26 cellular contexts compared by ENCODE assay signal in the genomic region with DNA sequence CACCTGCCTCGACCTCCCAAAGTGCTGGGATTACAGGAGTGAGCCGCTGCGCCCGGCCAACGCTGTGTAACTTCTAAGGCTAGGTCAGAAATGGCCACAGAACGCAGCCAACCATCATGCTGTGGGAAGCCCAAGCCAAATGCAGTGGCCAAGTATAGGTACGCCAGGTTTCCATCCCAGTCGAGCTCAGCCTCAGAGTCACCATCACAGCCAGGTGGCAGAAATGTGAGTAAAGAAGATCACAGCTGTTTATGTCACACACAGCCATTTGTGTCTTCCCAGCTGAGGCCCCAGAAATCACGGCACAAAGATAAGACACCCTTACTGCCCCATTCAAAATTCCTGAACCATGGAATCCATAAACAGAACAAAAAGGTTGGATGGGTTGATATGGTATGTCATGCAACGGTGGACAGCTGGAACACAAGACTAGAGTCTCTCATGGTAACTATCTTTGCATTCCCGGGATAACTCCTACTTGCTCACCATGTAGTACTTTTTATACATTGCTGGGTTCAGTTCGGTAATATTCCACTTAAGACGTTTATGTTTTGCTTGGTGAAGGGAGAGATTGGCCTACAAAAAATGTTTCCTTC.
DNase-seq lines count a peak whose midpoint lies in the region; ATAC-seq, FAIRE-seq and TF ChIP-seq lines count a peak whose summit lies in the region.
"Had no signal": no experiment of that assay in that cellular context is flagged by ENCODE, and none has a peak within 500 bp of the region (broad histone marks: within the 10 kb centered on the region; RNA-seq: fewer than 3 reads in every experiment).

No MANE protein-coding gene starts in this region.

- 0 out of 2 replicates have a peak overlapping the region, but pooled peaks have one; percentile 50 for H3K14ac ChIP-seq in IMR-90 (replicated peaks; ENCODE audit: low read depth, low read length)

- H3K9me1 ChIP-seq in IMR-90 (ENCODE audit: insufficient read depth, low read length), result peaks cover 10% of the 10 kb centered on the region

- H2BK120ac ChIP-seq in IMR-90 (ENCODE audit: low read depth, low read length), result no peak overlapping the region

- TF ChIP-seq POLR2A in IMR-90 (IDR thresholded peaks at IDR 0.05; ENCODE audit: low read depth, low read length) (no peak), sigmoid colon (IDR thresholded peaks at IDR 0.05) (no peak)

- H3K4me3 ChIP-seq in IMR-90 (ENCODE audit: insufficient read depth, low read depth, low read length), result no peak overlapping the region
- H3K4me3 ChIP-seq in kidney (ENCODE audit: low read length in 2 of 2), result no peak overlapping the region
- H3K4me3 ChIP-seq in sigmoid colon, result no peak overlapping the region
- H3K4me3 ChIP-seq in dorsolateral prefrontal cortex, result no peak overlapping the region
- H3K4me3 ChIP-seq: breast epithelium, coronary artery, GM23248 had no signal

- no peak overlapping the region for H3K4me3 Mint-ChIP-seq in activated B cell treated with CpG ODN at 0.5 μM for 24 hours
- H3K4me3 Mint-ChIP-seq: activated CD4-positive, alpha-beta T cell treated with anti-CD3 and anti-CD28 coated beads, Interleukin-2, amount 10 ng/mL, durations not matched to agents 24 days and 14 days; activated T-helper 1 cell treated with anti-CD3 and anti-CD28 coated beads, Interleukin-12 subunit alpha, Interleukin-12 subunit beta, Interleukin-2, Interleukin-4 antibody, amounts not matched to agents 30 ng/mL and 10 ng/mL and 1 ng/mL, durations not matched to agents 14 hours and 24 hours and 36 hours; CD14-positive monocyte; effector memory CD8-positive, alpha-beta T cell; HFFc6 had no signal

- H3K23ac ChIP-seq in IMR-90 (ENCODE audit: low read depth, low read length), result no peak overlapping the region; the same call in 1 of the 2 replicates

- POLR2A ChIA-PET in IMR-90 (lab: Charles Lee; ENCODE audit: unreplicated experiment), result no interaction called here
- POLR2A ChIA-PET in activated B cell treated with CpG ODN at 0.5 μM for 24 hours (lab: Charles Lee), result interaction anchor here (0.7 kb wide), 1 partner anchor 22 kb away, joined by 3 read pairs; no protein-coding TSS in a partner anchor

- no peaks in the 10 kb centered on the region for H3K27me3 Mint-ChIP-seq in activated B cell treated with CpG ODN at 0.5 μM for 24 hours
- H3K27me3 Mint-ChIP-seq: activated CD4-positive, alpha-beta T cell treated with anti-CD3 and anti-CD28 coated beads, Interleukin-2, amount 10 ng/mL, durations not matched to agents 24 days and 14 days; effector memory CD8-positive, alpha-beta T cell had no signal

- no peak for DNase-seq in IMR-90
- no peak for DNase-seq in activated B cell treated with CpG ODN at 0.5 μM for 24 hours
- DNase-seq in kidney, result no peak
- no peak for DNase-seq in sigmoid colon
- DNase-seq in SK-N-DZ (ENCODE audit: low spot score), result no peak
- no peak for DNase-seq in 8988T
- DNase-seq in dorsolateral prefrontal cortex, result no peak
- DNase-seq: activated CD4-positive, alpha-beta T cell treated with anti-CD3 and anti-CD28 coated beads, Interleukin-2, amount 10 ng/mL, durations not matched to agents 24 days and 14 days; effector memory CD8-positive, alpha-beta T cell; erythroblast; GM23248; HFFc6; Karpas-422; mesendoderm; MV-4-11; NCI-H446 treated with DMSO at 0.1 percent for 48 hours; NCI-H82; occipital lobe; T-helper 2 cell had no signal

- no peaks in the 10 kb centered on the region for H3K9me3 ChIP-seq in IMR-90 (ENCODE audit: control insufficient read depth, insufficient read depth, low read length)
- no peaks in the 10 kb centered on the region for H3K9me3 ChIP-seq in kidney (ENCODE audit: control insufficient read depth in 1 of 2, low read length in 2 of 2)
- H3K9me3 ChIP-seq in sigmoid colon, result no peaks in the 10 kb centered on the region
- H3K9me3 ChIP-seq: breast epithelium had no signal

- H2BK20ac ChIP-seq in IMR-90 (ENCODE audit: low read depth, low read length), result no peak overlapping the region

- no peak overlapping the region for H4K5ac ChIP-seq in IMR-90 (ENCODE audit: low read depth, low read length)

- peak overlapping the region; percentile 20; the same call in 1 of the 2 replicates for H2AK5ac ChIP-seq in IMR-90 (ENCODE audit: low read depth, low read length)

- no peak overlapping the region for H2BK15ac ChIP-seq in IMR-90 (ENCODE audit: low read depth, low read length)

- no peak overlapping the region for H3K18ac ChIP-seq in IMR-90 (ENCODE audit: low read depth, low read length)

- FAIRE-seq in kidney (lab: Jason Lieb, UNC), result no peak

- H3K4ac ChIP-seq in IMR-90 (ENCODE audit: low read depth, low read length), result no peak overlapping the region

- ATAC-seq in IMR-90 (ENCODE audit: low read depth) (peak; percentile 21; the same call in 1 of the 2 replicates), activated B cell treated with CpG ODN at 0.5 μM for 24 hours (ENCODE audit: low read depth) (no peak)
- ATAC-seq: activated naive CD4-positive, alpha-beta T cell treated with anti-CD3 and anti-CD28 coated beads, Interleukin-2, amount 50 U/mL, for 72 hours; effector memory CD8-positive, alpha-beta T cell; SK-N-SH treated with all-trans-retinoic acid at 6 μM for 48 hours had no signal

- WGBS in IMR-90 (ENCODE audit: extremely low coverage in 2 of 2, insufficient read length in 1 of 2), 2 experiments, result 97% methylated on average over 5 of the region's 13 CpGs; no CpG with 5 or more reads in 1 of the 2 experiments
- WGBS in sigmoid colon, 2 donors, result 93 to 94% methylated on average over 13 of the region's 13 CpGs

- no peak overlapping the region for H2AFZ ChIP-seq in IMR-90 (replicated peaks; ENCODE audit: low read length, poor library complexity)
- H2AFZ ChIP-seq: GM23248 had no signal

- peaks cover 43% of the 10 kb centered on the region for H3K36me3 Mint-ChIP-seq in activated B cell treated with CpG ODN at 0.5 μM for 24 hours (ENCODE audit: low read depth)

- H3K27me3 ChIP-seq in IMR-90 (ENCODE audit: control insufficient read depth, insufficient read depth, low read length), result no peaks in the 10 kb centered on the region
- no peaks in the 10 kb centered on the region for H3K27me3 ChIP-seq in sigmoid colon
- H3K27me3 ChIP-seq in dorsolateral prefrontal cortex, result no peaks in the 10 kb centered on the region
- H3K27me3 ChIP-seq: breast epithelium had no signal

- in situ Hi-C loops in IMR-90 (cut with MboI; ENCODE audit: low sequenced_read_pairs), result no loop called here

- no peak for TF ChIP-seq EP300 in sigmoid colon (IDR thresholded peaks at IDR 0.05)

- TF ChIP-seq CTCF in IMR-90 (conservative IDR thresholded peaks at IDR 0.05; ENCODE audit: low read depth, low read length) (no peak), activated B cell treated with CpG ODN at 0.5 μM for 24 hours (IDR thresholded peaks at IDR 0.05) (no peak), kidney (IDR thresholded peaks at IDR 0.05; ENCODE audit: borderline replicate concordance, extremely low read depth, insufficient read depth) (no peak), sigmoid colon (IDR thresholded peaks at IDR 0.05) (no peak), dorsolateral prefrontal cortex (IDR thresholded peaks at IDR 0.05 in 54 of 56, conservative IDR thresholded peaks at IDR 0.05 in 2 of 56; ENCODE audit: low read depth in 1 of 56, partially characterized antibody in 56 of 56) (no peak)

- H3K4me2 ChIP-seq in IMR-90 (ENCODE audit: low read depth, low read length), result no peak overlapping the region

- H3K27ac ChIP-seq in IMR-90 (ENCODE audit: insufficient read depth, low read length), result 0 out of 2 replicates have a peak overlapping the region, but pooled peaks have one; percentile 7
- peak overlapping the region; percentile 23 to 41 for H3K27ac ChIP-seq in kidney (ENCODE audit: low read depth in 2 of 2, low read length in 2 of 2)
- H3K27ac ChIP-seq in sigmoid colon, result peak overlapping the region in 3 of 4 donors; percentile 15 to 100 (median 96)
- peak overlapping the region in 5 of 59 donors; percentile 1 to 29 (median 6) for H3K27ac ChIP-seq in dorsolateral prefrontal cortex
- H3K27ac ChIP-seq: breast epithelium, GM23248, RWPE1 had no signal

- H3K9me3 Mint-ChIP-seq in activated B cell treated with CpG ODN at 0.5 μM for 24 hours, result no peaks in the 10 kb centered on the region
- H3K9me3 Mint-ChIP-seq: activated CD4-positive, alpha-beta T cell treated with anti-CD3 and anti-CD28 coated beads, Interleukin-2, amount 10 ng/mL, durations not matched to agents 24 days and 14 days; activated T-helper 1 cell treated with anti-CD3 and anti-CD28 coated beads, Interleukin-12 subunit alpha, Interleukin-12 subunit beta, Interleukin-2, Interleukin-4 antibody, amounts not matched to agents 30 ng/mL and 10 ng/mL and 1 ng/mL, durations not matched to agents 14 hours and 24 hours and 36 hours; CD14-positive monocyte; effector memory CD8-positive, alpha-beta T cell; HFFc6 had no signal

- H2BK5ac ChIP-seq in IMR-90 (ENCODE audit: low read depth, low read length, poor library complexity, severe bottlenecking), result no peak overlapping the region

- peaks cover 33 to 75% of the 10 kb centered on the region in 2 experiments for H3K79me1 ChIP-seq in IMR-90 (ENCODE audit: low read depth in 1 of 2, low read length in 2 of 2)

- H3K36me3 ChIP-seq in IMR-90 (ENCODE audit: control insufficient read depth, insufficient read depth, low read length) (peaks cover 32% of the 10 kb centered on the region), kidney (ENCODE audit: control insufficient read depth in 1 of 2, insufficient read depth in 2 of 2, low read length in 2 of 2) (peaks cover 7 to 11% of the 10 kb centered on the region in 2 donors), sigmoid colon (peaks cover 0 to 27% (median 2%) of the 10 kb centered on the region in 4 donors)
- H3K36me3 ChIP-seq: breast epithelium had no signal

- H3K27ac Mint-ChIP-seq in activated B cell treated with CpG ODN at 0.5 μM for 24 hours, result peak overlapping the region; percentile 46
- H3K27ac Mint-ChIP-seq: activated CD4-positive, alpha-beta T cell treated with anti-CD3 and anti-CD28 coated beads, Interleukin-2, amount 10 ng/mL, durations not matched to agents 24 days and 14 days; activated T-helper 1 cell treated with anti-CD3 and anti-CD28 coated beads, Interleukin-12 subunit alpha, Interleukin-12 subunit beta, Interleukin-2, Interleukin-4 antibody, amounts not matched to agents 30 ng/mL and 10 ng/mL and 1 ng/mL, durations not matched to agents 14 hours and 24 hours and 36 hours; effector memory CD8-positive, alpha-beta T cell; HFFc6 had no signal

- H3K9ac ChIP-seq in IMR-90 (ENCODE audit: low read depth, low read length) (no peak overlapping the region), kidney (ENCODE audit: low read length in 2 of 2) (no peak overlapping the region)
- H3K9ac ChIP-seq: GM23248 had no signal

- dilution Hi-C loops in IMR-90 (cut with HindIII; ENCODE audit: low sequenced_read_pairs, unreplicated experiment), result no loop called here

- CTCF ChIA-PET in IMR-90 (lab: Yijun Ruan, JAX) (interaction anchor here (0.7 kb wide), 1 partner anchor 34 kb away, joined by 3 read pairs; no protein-coding TSS in a partner anchor), activated B cell treated with CpG ODN at 0.5 μM for 24 hours (lab: Charles Lee) (interaction anchor here (1.1 kb wide), 1 partner anchor 325 kb away, joined by 3 read pairs; no protein-coding TSS in a partner anchor)

- BruUV-seq in IMR-90 (replicated peaks; lab: Mats Ljungman, UMichigan), result no TSS peak

- H3K4me1 ChIP-seq in IMR-90 (ENCODE audit: control insufficient read depth, insufficient read depth, low read length) (peaks cover 17% of the 10 kb centered on the region), kidney (ENCODE audit: control insufficient read depth in 1 of 2, insufficient read depth in 1 of 2, low read depth in 1 of 2, low read length in 2 of 2) (peaks cover 24% of the 10 kb centered on the region in 2 donors), sigmoid colon (peaks cover 0 to 71% (median 52%) of the 10 kb centered on the region in 4 donors)

- H3K4me1 Mint-ChIP-seq in activated B cell treated with CpG ODN at 0.5 μM for 24 hours, result peaks cover 31% of the 10 kb centered on the region

- 0 out of 4 replicates have a peak overlapping the region, but pooled peaks of 1 of the 2 experiments have one; percentile 28 for H4K8ac ChIP-seq in IMR-90 (ENCODE audit: low read depth in 2 of 2, low read length in 2 of 2)

- intact Hi-C loops in IMR-90 (cut with micrococcal nuclease), result no loop called here
- intact Hi-C loops in activated B cell treated with CpG ODN at 0.5 μM for 24 hours (cut with micrococcal nuclease), result loop anchor here (10.0 kb wide), 1 partner anchor 443 kb away; no protein-coding TSS in a partner anchor
- intact Hi-C loops in kidney (cut with DNase I), result no loop called here
- intact Hi-C loops in sigmoid colon (cut with DNase I), result no loop called here
- intact Hi-C loops in dorsolateral prefrontal cortex (cut with DNase I), result no loop called here

- no peak for TF ChIP-seq RAD21 in IMR-90 (IDR thresholded peaks at IDR 0.05; ENCODE audit: low read length)

- no peak overlapping the region for H4K91ac ChIP-seq in IMR-90 (ENCODE audit: insufficient read depth, low read depth, low read length)

- H4K20me1 ChIP-seq in IMR-90 (ENCODE audit: insufficient read depth, low read length), result peaks cover 10% of the 10 kb centered on the region; the same call in 1 of the 2 replicates

- no peak overlapping the region for H2AK9ac ChIP-seq in IMR-90 (replicated peaks; ENCODE audit: low read depth, low read length, poor library complexity)

- no peak overlapping the region; the same call in 1 of the 2 replicates for H3K56ac ChIP-seq in IMR-90 (ENCODE audit: extremely low read depth, insufficient read depth, low read length)
